In the genomic region with DNA sequence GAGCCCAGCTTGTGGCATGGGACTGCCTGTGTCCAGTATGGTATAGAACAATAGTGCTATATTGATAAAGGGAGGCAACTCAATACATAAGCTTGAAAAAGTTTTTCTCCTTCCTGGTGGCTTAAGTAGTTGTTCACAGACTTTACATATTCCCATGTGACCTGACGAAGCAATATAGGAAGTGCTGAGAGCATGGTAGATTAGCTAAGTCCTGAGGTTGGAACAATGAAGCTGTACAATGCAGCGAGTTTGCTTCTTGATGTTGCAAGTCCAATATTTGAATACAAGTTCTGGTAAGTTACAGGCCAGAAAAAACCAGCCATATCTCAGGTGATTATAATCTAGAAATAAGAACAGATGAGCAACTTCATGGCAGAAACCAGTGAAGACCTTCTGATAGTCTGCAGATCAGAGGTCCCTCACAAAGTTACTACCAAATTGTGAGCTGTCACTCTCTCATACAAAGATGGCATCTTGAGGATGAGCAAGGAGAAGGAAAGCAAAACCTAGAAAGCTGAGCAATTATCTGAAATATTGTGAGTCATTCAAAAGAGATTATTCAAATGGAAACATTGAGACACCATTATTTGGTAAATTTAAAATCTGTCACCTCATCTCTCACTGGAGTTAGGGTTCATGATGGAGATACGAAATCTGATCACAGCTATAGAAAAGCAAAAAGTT, we compare ENCODE assay signal across 15 cellular contexts.
DNase-seq lines count a peak whose midpoint lies in the region; ATAC-seq and TF ChIP-seq lines count a peak whose summit lies in the region.
"Had no signal": no experiment of that assay in that cellular context is flagged by ENCODE, and none has a peak within 500 bp of the region (broad histone marks: within the 10 kb centered on the region; RNA-seq: fewer than 3 reads in every experiment).

No MANE protein-coding gene starts in this region.

- H3K4me1 Mint-ChIP-seq in memory B cell: peaks cover 16% of the 10 kb centered on the region
- H3K4me1 Mint-ChIP-seq in glutamatergic neuron (ENCODE audit: low read depth, unreplicated experiment): no peaks in the 10 kb centered on the region

- DNase-seq in CD1c-positive myeloid dendritic cell (ENCODE audit: extremely low spot score) (peak; percentile 44), memory B cell (ENCODE audit: low spot score in 2 of 2) (peak in 1 of 2 donors; percentile 8), glutamatergic neuron (no peak)
- DNase-seq: CD8-positive, alpha-beta memory T cell; effector CD4-positive, alpha-beta T cell; left ventricle myocardium inferior; NCI-H1092; NCI-H226; retina; SK-N-SH had no signal

- peak overlapping the region; percentile 81 for H2AFZ ChIP-seq in OCI-LY3 (ENCODE audit: low read depth, low read length)

- no peaks in the 10 kb centered on the region for H4K20me1 ChIP-seq in OCI-LY3 (ENCODE audit: insufficient read depth, low read length)

- H3K79me2 ChIP-seq in OCI-LY3 (ENCODE audit: low read length): no peaks in the 10 kb centered on the region

- H3K4me3 ChIP-seq in OCI-LY3 (ENCODE audit: low read length): no peak overlapping the region
- H3K4me3 ChIP-seq: left ventricle myocardium inferior, tibial nerve had no signal

- H3K4me3 Mint-ChIP-seq in memory B cell (no peak overlapping the region), glutamatergic neuron (ENCODE audit: unreplicated experiment) (no peak overlapping the region)
- H3K4me3 Mint-ChIP-seq: CD8-positive, alpha-beta memory T cell had no signal

- peak; percentile 66 for ATAC-seq in GM18520 (IDR thresholded peaks at IDR 0.05; ENCODE audit: unreplicated experiment)
- ATAC-seq in memory B cell (ENCODE audit: low read depth): peak; percentile 93
- no peak for ATAC-seq in HG03095 (IDR thresholded peaks at IDR 0.05; ENCODE audit: unreplicated experiment)
- no peak for ATAC-seq in GM21360 (IDR thresholded peaks at IDR 0.05; ENCODE audit: unreplicated experiment)

- H3K27me3 Mint-ChIP-seq in memory B cell (no peaks in the 10 kb centered on the region), glutamatergic neuron (ENCODE audit: unreplicated experiment) (no peaks in the 10 kb centered on the region)
- H3K27me3 Mint-ChIP-seq: CD8-positive, alpha-beta memory T cell had no signal

- H3K27ac ChIP-seq in OCI-LY3 (ENCODE audit: low read length): no peak overlapping the region
- H3K27ac ChIP-seq: left ventricle myocardium inferior, tibial nerve had no signal

- no peaks in the 10 kb centered on the region for H3K27me3 ChIP-seq in OCI-LY3 (ENCODE audit: low read depth, low read length)
- H3K27me3 ChIP-seq: tibial nerve had no signal

- no peak for TF ChIP-seq CTCF in OCI-LY3 (IDR thresholded peaks at IDR 0.05; ENCODE audit: low read depth, low read length)
- TF ChIP-seq CTCF in glutamatergic neuron (IDR thresholded peaks at IDR 0.05; ENCODE audit: partially characterized antibody, unreplicated experiment): no peak

- H3K9me3 Mint-ChIP-seq in memory B cell (peaks cover 4% of the 10 kb centered on the region), glutamatergic neuron (ENCODE audit: unreplicated experiment) (no peaks in the 10 kb centered on the region)
- H3K9me3 Mint-ChIP-seq: CD8-positive, alpha-beta memory T cell had no signal

- H3K27ac Mint-ChIP-seq in memory B cell: peak overlapping the region; percentile 14
- H3K27ac Mint-ChIP-seq in glutamatergic neuron (ENCODE audit: unreplicated experiment): no peak overlapping the region
- H3K27ac Mint-ChIP-seq: CD8-positive, alpha-beta memory T cell had no signal

- H3K36me3 ChIP-seq in OCI-LY3 (replicated peaks; ENCODE audit: low read depth, low read length): no peaks in the 10 kb centered on the region
- H3K36me3 ChIP-seq: left ventricle myocardium inferior, tibial nerve had no signal

- no peaks in the 10 kb centered on the region for H3K9me3 ChIP-seq in OCI-LY3 (ENCODE audit: insufficient read depth, low read length)
- H3K9me3 ChIP-seq: left ventricle myocardium inferior, SK-N-SH had no signal

- no peaks in the 10 kb centered on the region for H3K36me3 Mint-ChIP-seq in memory B cell
- peaks cover 4% of the 10 kb centered on the region for H3K36me3 Mint-ChIP-seq in glutamatergic neuron (ENCODE audit: unreplicated experiment)

- peak overlapping the region; percentile 9; the same call in 1 of the 2 replicates for H3K4me2 ChIP-seq in OCI-LY3 (ENCODE audit: low read length)
- H3K4me2 ChIP-seq: SK-N-SH had no signal

- peaks cover 9% of the 10 kb centered on the region for H3K4me1 ChIP-seq in OCI-LY3 (ENCODE audit: low read length)
- H3K4me1 ChIP-seq: tibial nerve had no signal

- H3K9ac ChIP-seq in OCI-LY3 (ENCODE audit: low read length): no peak overlapping the region
- H3K9ac ChIP-seq: SK-N-SH had no signal

Comparison
In these comparisons a context has a peak if more than half of its experiments do, and no peak if none do; other contexts are left out.
1. ATAC-seq: peak in GM18520 (single experiment) and memory B cell (single experiment); none in HG03095 (single experiment) and GM21360 (single experiment).